11 cellular contexts compared by ENCODE assay signal in the genomic region with DNA sequence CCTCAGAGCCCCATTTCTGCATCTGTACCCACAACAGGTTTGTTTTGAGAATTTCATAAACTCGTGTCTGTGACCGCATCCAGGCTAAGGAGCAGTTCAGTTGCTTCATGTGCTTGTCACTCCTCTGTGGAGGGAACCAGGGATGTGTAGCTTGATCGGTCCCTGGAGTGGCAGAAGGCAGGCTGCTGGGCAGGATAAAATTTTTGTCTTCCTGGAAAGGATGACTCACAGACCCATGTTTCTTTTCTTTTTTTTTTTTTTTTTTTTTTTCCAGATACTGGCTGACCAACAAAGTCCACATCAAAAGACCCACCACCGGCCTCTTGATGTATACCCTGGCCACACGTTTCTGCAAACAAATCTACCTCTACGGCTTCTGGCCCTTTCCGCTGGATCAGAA.
"Had no signal": no experiment of that assay in that cellular context is flagged by ENCODE, and none has a peak within 500 bp of the region (broad histone marks: within the 10 kb centered on the region; RNA-seq: fewer than 3 reads in every experiment).

No MANE protein-coding gene starts in this region.

- H3K9me3 ChIP-seq: sigmoid colon, upper lobe of left lung had no signal

- H3K36me3 ChIP-seq: sigmoid colon, upper lobe of left lung had no signal

- ATAC-seq: effector memory CD8-positive, alpha-beta T cell; natural killer cell treated with Interleukin-12 subunit alpha and Interleukin-12 subunit beta and Interleukin-15 and Interleukin-18, amount 100 ng/mL, for 72 hours; T-helper 17 cell had no signal

- DNase-seq: cerebellar nuclear complex; effector memory CD8-positive, alpha-beta T cell; immature natural killer cell; occipital lobe; sigmoid colon; stimulated activated CD4-positive, alpha-beta T cell treated with anti-CD3 and anti-CD28 coated beads, Interleukin-12 subunit alpha, Interleukin-12 subunit beta, amount 100 ng/mL, for 4 hours; stimulated activated naive CD4-positive, alpha-beta T cell; T-helper 17 cell; upper lobe of left lung had no signal

- H3K4me3 ChIP-seq: sigmoid colon, upper lobe of left lung had no signal

- H3K27me3 ChIP-seq: sigmoid colon, upper lobe of left lung had no signal

- H3K4me1 ChIP-seq: sigmoid colon, upper lobe of left lung had no signal

- H3K27ac ChIP-seq: epithelial cell of prostate, sigmoid colon, upper lobe of left lung had no signal
